In genomic region chr5:58924306-58924705, GRCh38 we compare ENCODE assay signal across 23 cellular contexts.
DNase-seq lines count a peak whose midpoint lies in the region; ATAC-seq and TF ChIP-seq lines count a peak whose summit lies in the region.
"Had no signal": no experiment of that assay in that cellular context is flagged by ENCODE, and none has a peak within 500 bp of the region (broad histone marks: within the 10 kb centered on the region; RNA-seq: fewer than 3 reads in every experiment).

No MANE protein-coding gene starts in this region.

- H3K4me3 ChIP-seq in HEK293 (ENCODE audit: low read depth, low read length) (no peak overlapping the region), ascending aorta (no peak overlapping the region), thoracic aorta (no peak overlapping the region)
- H3K4me3 ChIP-seq: body of pancreas, psoas muscle, SJCRH30 had no signal

- ATAC-seq in thoracic aorta (ENCODE audit: insufficient number of reproducible peaks, low FRiP score, low read depth): no peak
- ATAC-seq: activated T-helper 17 cell treated with anti-CD3 and anti-CD28 coated beads, Interleukin-2, amount 50 U/mL, for 72 hours; body of pancreas; foreskin keratinocyte; HepG2; psoas muscle; stimulated activated naive B cell treated with anti-CD40 and anti-IgM and Interleukin-4, amounts not matched to agents 10 μg/mL and 1 μg/mL and 100 μg/mL, for 72 hours had no signal

- H3K4me1 ChIP-seq in HEK293 (ENCODE audit: control insufficient read depth, insufficient read depth, low read length): peaks cover 6% of the 10 kb centered on the region
- peaks cover 15 to 56% of the 10 kb centered on the region in 2 donors for H3K4me1 ChIP-seq in ascending aorta
- peaks cover 38 to 64% of the 10 kb centered on the region in 2 donors for H3K4me1 ChIP-seq in thoracic aorta (ENCODE audit: control insufficient read depth in 1 of 2, low read depth in 2 of 2)
- H3K4me1 ChIP-seq: SJCRH30 had no signal

- H3K27ac ChIP-seq in HEK293 (ENCODE audit: extremely low read depth, low read depth, low read length): no peak overlapping the region
- H3K27ac ChIP-seq in ascending aorta: peak overlapping the region; percentile 94 to 97
- peak overlapping the region; percentile 95 to 98 for H3K27ac ChIP-seq in thoracic aorta
- H3K27ac ChIP-seq: epithelial cell of prostate, foreskin keratinocyte, neutrophil, SJCRH30 had no signal

- DNase-seq in ascending aorta (ENCODE audit: low spot score in 2 of 2): no peak
- peak; percentile 66 for DNase-seq in medulla oblongata (ENCODE audit: extremely low spot score)
- no peak for DNase-seq in thoracic aorta (ENCODE audit: low spot score)
- no peak for DNase-seq in activated T-cell treated with anti-CD3 and anti-CD28 coated beads for 4 hours
- DNase-seq in epidermal melanocyte (ENCODE audit: insufficient read length, low spot score): no peak
- no peak for DNase-seq in NCI-H1048 (lab: John Stamatoyannopoulos, UW)
- DNase-seq: activated CD4-positive, alpha-beta T cell treated with anti-CD3 and anti-CD28 coated beads, Interleukin-2, amount 50 U/mL, for 4 hours; activated CD4-positive, CD25-positive, alpha-beta regulatory T cell; body of pancreas; CD4-positive, alpha-beta T cell; foreskin keratinocyte; Karpas-422; MV-4-11; NCI-H1694; psoas muscle; SJCRH30; stimulated activated CD4-positive, alpha-beta T cell treated with anti-CD3 and anti-CD28 coated beads, Interleukin-15, amount 100 ng/mL, for 24 hours; stimulated activated naive B cell treated with anti-CD40 and anti-IgM and Interleukin-4, amounts not matched to agents 10 μg/mL and 1 μg/mL and 100 μg/mL, for 72 hours had no signal

- intact Hi-C loops in ascending aorta (cut with DNase I): loop anchor here (10.0 kb wide), 1 partner anchor 200 kb away; no protein-coding TSS in a partner anchor

- H3K9me3 ChIP-seq in HEK293 (ENCODE audit: control insufficient read depth, insufficient read depth, low read depth, low read length) (no peaks in the 10 kb centered on the region), ascending aorta (no peaks in the 10 kb centered on the region), thoracic aorta (no peaks in the 10 kb centered on the region)
- H3K9me3 ChIP-seq: body of pancreas, neutrophil, psoas muscle, SJCRH30 had no signal

- CTCF ChIA-PET in HEK293 (lab: Yijun Ruan, JAX): interaction anchor here (0.6 kb wide), 1 partner anchor 250 kb away, joined by 4 read pairs; no protein-coding TSS in a partner anchor

- no peaks in the 10 kb centered on the region for H3K36me3 ChIP-seq in HEK293 (ENCODE audit: control insufficient read depth in 2 of 2, insufficient read depth in 1 of 2, low read length in 2 of 2)
- H3K36me3 ChIP-seq in ascending aorta: no peaks in the 10 kb centered on the region
- H3K36me3 ChIP-seq in thoracic aorta: no peaks in the 10 kb centered on the region
- H3K36me3 ChIP-seq: neutrophil, SJCRH30 had no signal

- H3K27me3 ChIP-seq in ascending aorta (no peaks in the 10 kb centered on the region), thoracic aorta (replicated peaks; ENCODE audit: insufficient read depth) (no peaks in the 10 kb centered on the region)
- H3K27me3 ChIP-seq: body of pancreas, neutrophil, SJCRH30 had no signal

- POLR2A ChIA-PET in HEK293 (lab: Yijun Ruan, JAX): no interaction called here

- no peak for TF ChIP-seq CTCF in HEK293 (tag by site-specific recombination; IDR thresholded peaks at IDR 0.05)
- no peak for TF ChIP-seq CTCF in ascending aorta (IDR thresholded peaks at IDR 0.05)
- TF ChIP-seq CTCF in thoracic aorta (IDR thresholded peaks at IDR 0.05): no peak

TF ChIP-seq in HEK293, 187 proteins besides CTCF, POLR2A, EP300 and RAD21 (continues in another document):
- TF ChIP-seq KLF8 (tag by site-specific recombination; IDR thresholded peaks at IDR 0.05) (no peak), GLI2 (tag by site-specific recombination; IDR thresholded peaks at IDR 0.05; ENCODE audit: borderline replicate concordance, low read depth) (no peak), ZNF514 (tag by site-specific recombination; IDR thresholded peaks at IDR 0.05) (no peak), PRDM6 (tag by site-specific recombination; IDR thresholded peaks at IDR 0.05) (peak; percentile 76), ZNF324 (tag by site-specific recombination; IDR thresholded peaks at IDR 0.05) (no peak), HIC1 (tag by site-specific recombination; IDR thresholded peaks at IDR 0.05) (no peak), ZNF302 (tag by site-specific recombination; IDR thresholded peaks at IDR 0.05; ENCODE audit: low read depth) (no peak), ZBTB17 (tag by site-specific recombination; IDR thresholded peaks at IDR 0.05) (peak; percentile 69), ZSCAN4 (tag by site-specific recombination; IDR thresholded peaks at IDR 0.05) (no peak), ZNF768 (tag by site-specific recombination; IDR thresholded peaks at IDR 0.05) (no peak), ZNF792 (tag by site-specific recombination; IDR thresholded peaks at IDR 0.05) (no peak), PBX3 (CRISPR knock-in tag; IDR thresholded peaks at IDR 0.05) (no peak), ZNF600 (tag by site-specific recombination; IDR thresholded peaks at IDR 0.05) (peak; percentile 52; the same call in 1 of the 2 replicates), ZNF292 (tag by site-specific recombination; IDR thresholded peaks at IDR 0.05; ENCODE audit: borderline replicate concordance, low read depth) (no peak), OSR2 (tag by site-specific recombination; IDR thresholded peaks at IDR 0.05) (peak; percentile 60), ZBTB8A (tag by site-specific recombination; IDR thresholded peaks at IDR 0.05) (no peak), ZNF423 (tag by site-specific recombination; IDR thresholded peaks at IDR 0.05) (no peak), ZNF184 (tag by site-specific recombination; IDR thresholded peaks at IDR 0.05) (no peak), ZNF449 (tag by site-specific recombination; IDR thresholded peaks at IDR 0.05) (no peak), ZNF837 (tag by site-specific recombination; IDR thresholded peaks at IDR 0.05) (no peak), ZNF19 (tag by site-specific recombination; IDR thresholded peaks at IDR 0.05; ENCODE audit: low read depth) (no peak)
